8 cellular contexts compared by ENCODE assay signal in the genomic region with DNA sequence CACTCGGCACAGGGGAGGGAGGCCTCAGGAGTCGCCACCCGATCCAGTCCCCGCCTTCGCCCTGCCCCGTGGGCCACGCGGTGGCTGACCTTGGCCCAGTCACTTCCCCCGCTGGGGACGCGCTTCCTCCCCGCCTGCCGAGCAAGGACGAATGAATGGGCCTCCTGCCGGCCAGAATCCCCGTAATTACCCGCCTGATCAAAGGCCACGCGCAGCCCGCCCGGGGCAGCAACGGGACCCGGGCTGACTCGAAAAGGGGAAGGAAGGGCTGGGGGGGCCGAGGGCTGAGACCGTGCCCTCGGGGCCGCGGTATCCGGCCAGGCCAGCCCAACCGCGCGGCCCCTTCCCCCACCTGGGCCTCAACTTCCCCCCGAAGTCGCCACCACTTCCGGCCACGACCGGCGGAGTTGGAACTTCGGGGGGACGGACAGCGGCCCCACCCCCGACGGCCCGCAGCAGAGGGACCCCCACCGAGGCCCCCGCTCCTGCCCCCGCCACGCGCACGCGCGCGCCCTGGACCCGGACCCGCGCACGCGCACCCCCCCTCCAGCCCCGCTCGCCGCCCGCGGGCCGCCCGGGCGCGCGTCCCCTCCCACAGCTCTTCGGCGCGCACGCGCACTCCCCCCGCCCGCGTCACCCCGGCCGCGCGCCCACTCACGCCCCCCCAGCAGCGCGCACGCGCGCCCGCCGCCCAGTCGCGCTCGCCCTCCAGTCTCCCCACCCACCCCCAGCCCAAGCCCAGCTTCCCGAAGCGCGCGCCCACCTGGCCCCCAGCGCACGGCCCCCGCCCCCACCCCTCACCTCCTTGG. TPM values are rescaled to one million over a fixed set of nuclear protein-coding genes. Genes with fewer than 3 reads are reported as not detected.
DNase-seq lines count a peak whose midpoint lies in the region; ATAC-seq and TF ChIP-seq lines count a peak whose summit lies in the region.

No MANE protein-coding gene starts in this region.

- no peaks in the 10 kb centered on the region for H3K36me3 ChIP-seq in right lobe of liver

- H3K4me1 ChIP-seq in right lobe of liver: peaks cover 0 to 31% (median 17%) of the 10 kb centered on the region in 4 donors

- peak; percentile 35 for DNase-seq in DMS79 treated with DMSO at 0.1 percent for 48 hours (lab: John Stamatoyannopoulos, UW)
- DNase-seq in DMS79 (lab: John Stamatoyannopoulos, UW): no peak
- DNase-seq in NCI-H2227 treated with DMSO at 0.1 percent for 48 hours (lab: John Stamatoyannopoulos, UW): peak; percentile 94
- DNase-seq in activated CD4-positive, alpha-beta T cell treated with anti-CD3 and anti-CD28 coated beads for 4 hours: peak; percentile 77 to 85
- DNase-seq in coronary artery (ENCODE audit: low spot score): peak; percentile 86
- peak; percentile 95 to 96 (median 95) for DNase-seq in right lobe of liver
- peak; percentile 81 to 86 for DNase-seq in stimulated activated CD4-positive, alpha-beta T cell treated with anti-CD3 and anti-CD28 coated beads, Interleukin-4, amount 100 ng/mL, for 4 hours

- H3K27ac ChIP-seq in coronary artery (peak overlapping the region; percentile 85 to 97), right lobe of liver (peak overlapping the region; percentile 76 to 93 (median 92))

- peak; percentile 86 for TF ChIP-seq POLR2A in right lobe of liver (IDR thresholded peaks at IDR 0.05)

- no peaks in the 10 kb centered on the region for H3K27me3 ChIP-seq in right lobe of liver

- 0% methylated on average over 1 of the region's 99 CpGs for WGBS in right lobe of liver (ENCODE audit: insufficient coverage, low coverage, low lambda C conversion rate, missing lambda C conversion rate)

- ATAC-seq in HG02852 (IDR thresholded peaks at IDR 0.05; ENCODE audit: unreplicated experiment) (peak; percentile 28), right lobe of liver (peak; percentile 70 to 75 (median 72))

- H3K4me3 ChIP-seq in coronary artery: peak overlapping the region; percentile 92
- peak overlapping the region; percentile 71 to 91 (median 88) for H3K4me3 ChIP-seq in right lobe of liver

- intact Hi-C loops in right lobe of liver (cut with DNase I): no loop called here

- TF ChIP-seq CTCF in coronary artery (IDR thresholded peaks at IDR 0.05) (no peak), right lobe of liver (IDR thresholded peaks at IDR 0.05) (peak; percentile 5 to 35 (median 23))

- H3K9me3 ChIP-seq in right lobe of liver: no peaks in the 10 kb centered on the region

RNA-seq across cellular contexts. Expression of gene ZNF787, which starts 0.5 kb away (rescaled TPM):
- total RNA-seq in right lobe of liver: 10 to 100 TPM; 15.8 to 26.0 (median 22.5) TPM

RNA-seq across cellular contexts. Expression of gene ZNF444, which starts 20.5 kb away (rescaled TPM):
- total RNA-seq in right lobe of liver: 10 to 100 TPM; 23.2 to 38.4 (median 30.8) TPM

RNA-seq across cellular contexts. Expression of gene GALP, which starts 55.2 kb away (rescaled TPM):
- total RNA-seq in right lobe of liver: under 1 TPM in 2 of 6 experiments, not detected in 4; 0.42 to 0.46 TPM
